Comparison of ENCODE assay signal across 15 cellular contexts in the genomic region with DNA sequence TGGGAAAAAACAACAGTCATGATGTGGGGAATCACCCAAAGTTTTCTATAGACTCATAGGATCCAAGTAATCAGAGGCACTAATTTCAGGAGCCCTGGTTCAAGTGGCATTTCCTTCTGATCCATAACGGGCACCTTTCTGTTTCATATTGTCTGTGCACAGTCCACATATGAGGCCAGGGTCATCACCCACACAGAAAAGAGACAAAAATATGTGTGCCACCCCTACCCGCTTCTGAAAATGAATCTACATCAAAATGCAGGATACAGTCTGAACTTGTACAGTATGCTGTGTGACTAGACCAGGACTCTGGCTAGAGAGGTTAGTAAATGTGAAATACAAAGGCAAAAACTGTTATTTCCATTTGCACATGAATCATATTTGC. TPM values are rescaled to one million over a fixed set of nuclear protein-coding genes. Genes with fewer than 3 reads are reported as not detected.
DNase-seq lines count a peak whose midpoint lies in the region; ATAC-seq and TF ChIP-seq lines count a peak whose summit lies in the region.
"Had no signal": no experiment of that assay in that cellular context is flagged by ENCODE, and none has a peak within 500 bp of the region (broad histone marks: within the 10 kb centered on the region; RNA-seq: fewer than 3 reads in every experiment).

No MANE protein-coding gene starts in this region.

- intact Hi-C loops in esophagus squamous epithelium (cut with DNase I), result no loop called here

- no peak for TF ChIP-seq POLR2A in Peyer's patch (IDR thresholded peaks at IDR 0.05)
- TF ChIP-seq POLR2A in esophagus squamous epithelium (IDR thresholded peaks at IDR 0.05), result no peak

- H3K9me3 Mint-ChIP-seq in activated CD8-positive, alpha-beta memory T cell treated with anti-CD3 and anti-CD28 coated beads, Interleukin-2, amount 10 ng/mL, durations not matched to agents 7 days and 5 days (ENCODE audit: low read depth), result no peaks in the 10 kb centered on the region
- H3K9me3 Mint-ChIP-seq in activated T-helper 17 cell treated with anti-CD3 and anti-CD28 coated beads, Interleukin-2, amount 50 U/mL, for 72 hours, result no peaks in the 10 kb centered on the region
- H3K9me3 Mint-ChIP-seq in osteocyte (ENCODE audit: unreplicated experiment), result no peaks in the 10 kb centered on the region
- H3K9me3 Mint-ChIP-seq: H9 had no signal

- H3K4me3 ChIP-seq in Peyer's patch (no peak overlapping the region), esophagus squamous epithelium (no peak overlapping the region)
- H3K4me3 ChIP-seq: lung had no signal

- H3K27me3 ChIP-seq in Peyer's patch, result no peaks in the 10 kb centered on the region
- H3K27me3 ChIP-seq in esophagus squamous epithelium, result no peaks in the 10 kb centered on the region

- H3K27ac Mint-ChIP-seq in activated CD8-positive, alpha-beta memory T cell treated with anti-CD3 and anti-CD28 coated beads, Interleukin-2, amount 10 ng/mL, durations not matched to agents 7 days and 5 days, result no peak overlapping the region
- peak overlapping the region; percentile 89 for H3K27ac Mint-ChIP-seq in activated T-helper 17 cell treated with anti-CD3 and anti-CD28 coated beads, Interleukin-2, amount 50 U/mL, for 72 hours
- peak overlapping the region; percentile 92 for H3K27ac Mint-ChIP-seq in osteocyte (ENCODE audit: unreplicated experiment)
- H3K27ac Mint-ChIP-seq: H9 had no signal

- no peaks in the 10 kb centered on the region for H3K4me1 ChIP-seq in Peyer's patch
- H3K4me1 ChIP-seq in esophagus squamous epithelium, result peaks cover 0 to 28% (median 0%) of the 10 kb centered on the region in 3 donors

- no peak for DNase-seq in activated CD8-positive, alpha-beta memory T cell treated with anti-CD3 and anti-CD28 coated beads, Interleukin-2, amount 10 ng/mL, durations not matched to agents 7 days and 5 days
- no peak for DNase-seq in activated CD8-positive, alpha-beta memory T cell treated with anti-CD3 and anti-CD28 coated beads, Interleukin-2, amount 50 U/mL, for 4 hours
- DNase-seq in osteocyte (ENCODE audit: extremely low spot score, unreplicated experiment), result no peak
- no peak for DNase-seq in Peyer's patch
- no peak for DNase-seq in esophagus squamous epithelium (lab: John Stamatoyannopoulos, UW)
- DNase-seq: ACHN; H9; NCI-H2029; NCI-H526 treated with DMSO at 0.1 percent for 48 hours; stimulated activated CD8-positive, alpha-beta memory T cell treated with anti-CD3 and anti-CD28 coated beads, Interleukin-4, amount 100 ng/mL, for 48 hours had no signal

- H3K9me3 ChIP-seq in Peyer's patch (no peaks in the 10 kb centered on the region), esophagus squamous epithelium (no peaks in the 10 kb centered on the region)

- H3K27ac ChIP-seq in Peyer's patch (no peak overlapping the region), esophagus squamous epithelium (no peak overlapping the region)

- H3K36me3 ChIP-seq in Peyer's patch, result no peaks in the 10 kb centered on the region
- no peaks in the 10 kb centered on the region for H3K36me3 ChIP-seq in esophagus squamous epithelium

- CTCF ChIA-PET in activated CD8-positive, alpha-beta memory T cell treated with anti-CD3 and anti-CD28 coated beads, Interleukin-2, amount 10 ng/mL, durations not matched to agents 7 days and 5 days (lab: Charles Lee), result interaction anchor here (1.3 kb wide), 1 partner anchor 17 kb away, joined by 3 read pairs; a partner anchor contains a TSS

- no peaks in the 10 kb centered on the region for H3K36me3 Mint-ChIP-seq in activated CD8-positive, alpha-beta memory T cell treated with anti-CD3 and anti-CD28 coated beads, Interleukin-2, amount 10 ng/mL, durations not matched to agents 7 days and 5 days
- no peaks in the 10 kb centered on the region for H3K36me3 Mint-ChIP-seq in activated T-helper 17 cell treated with anti-CD3 and anti-CD28 coated beads, Interleukin-2, amount 50 U/mL, for 72 hours (ENCODE audit: low read depth)
- no peaks in the 10 kb centered on the region for H3K36me3 Mint-ChIP-seq in osteocyte (ENCODE audit: unreplicated experiment)

- TF ChIP-seq CTCF in osteocyte (IDR thresholded peaks at IDR 0.05) (no peak), Peyer's patch (IDR thresholded peaks at IDR 0.05) (no peak), esophagus squamous epithelium (IDR thresholded peaks at IDR 0.05) (no peak)

- H3K4me3 Mint-ChIP-seq in activated CD8-positive, alpha-beta memory T cell treated with anti-CD3 and anti-CD28 coated beads, Interleukin-2, amount 10 ng/mL, durations not matched to agents 7 days and 5 days, result no peak overlapping the region
- peak overlapping the region; percentile 63 for H3K4me3 Mint-ChIP-seq in activated T-helper 17 cell treated with anti-CD3 and anti-CD28 coated beads, Interleukin-2, amount 50 U/mL, for 72 hours
- no peak overlapping the region for H3K4me3 Mint-ChIP-seq in osteocyte (ENCODE audit: unreplicated experiment)
- H3K4me3 Mint-ChIP-seq: H9 had no signal

- ATAC-seq in activated CD8-positive, alpha-beta memory T cell treated with anti-CD3 and anti-CD28 coated beads, Interleukin-2, amount 10 ng/mL, durations not matched to agents 7 days and 5 days, result peak; percentile 52
- ATAC-seq in GM18868 (IDR thresholded peaks at IDR 0.05; ENCODE audit: unreplicated experiment), result peak; percentile 45
- peak; percentile 93 for ATAC-seq in activated T-helper 17 cell treated with anti-CD3 and anti-CD28 coated beads, Interleukin-2, amount 50 U/mL, for 72 hours (replicated peaks)
- no peak for ATAC-seq in GM19328 (IDR thresholded peaks at IDR 0.05; ENCODE audit: unreplicated experiment)
- ATAC-seq: Panc1 had no signal

- WGBS in esophagus squamous epithelium, 2 donors, result 41 to 64% methylated on average over 2 of the region's 2 CpGs

- H3K4me1 Mint-ChIP-seq in activated CD8-positive, alpha-beta memory T cell treated with anti-CD3 and anti-CD28 coated beads, Interleukin-2, amount 10 ng/mL, durations not matched to agents 7 days and 5 days, result peaks cover 2% of the 10 kb centered on the region
- peaks cover 20% of the 10 kb centered on the region for H3K4me1 Mint-ChIP-seq in activated T-helper 17 cell treated with anti-CD3 and anti-CD28 coated beads, Interleukin-2, amount 50 U/mL, for 72 hours
- peaks cover 29% of the 10 kb centered on the region for H3K4me1 Mint-ChIP-seq in osteocyte (ENCODE audit: unreplicated experiment)
- H3K4me1 Mint-ChIP-seq: H9 had no signal

- no peaks in the 10 kb centered on the region for H3K27me3 Mint-ChIP-seq in activated CD8-positive, alpha-beta memory T cell treated with anti-CD3 and anti-CD28 coated beads, Interleukin-2, amount 10 ng/mL, durations not matched to agents 7 days and 5 days
- no peaks in the 10 kb centered on the region for H3K27me3 Mint-ChIP-seq in activated T-helper 17 cell treated with anti-CD3 and anti-CD28 coated beads, Interleukin-2, amount 50 U/mL, for 72 hours
- H3K27me3 Mint-ChIP-seq in osteocyte (ENCODE audit: unreplicated experiment), result no peaks in the 10 kb centered on the region

RNA-seq across cellular contexts. Expression of a gene that starts 17.4 kb away (rescaled TPM):
- 100 to 1,000 TPM in 1 of 2 experiments, 10 to 100 TPM in 1; 86.7 to 225 TPM for total RNA-seq in activated CD8-positive, alpha-beta memory T cell treated with anti-CD3 and anti-CD28 coated beads, Interleukin-2, amount 10 ng/mL, durations not matched to agents 7 days and 5 days
- 100 to 1,000 TPM; 254 to 663 TPM for total RNA-seq in activated T-helper 17 cell treated with anti-CD3 and anti-CD28 coated beads, Interleukin-2, amount 50 U/mL, for 72 hours
- total RNA-seq in osteocyte (12.0 and 17.4 TPM in 2 replicates), Peyer's patch (10 to 100 TPM; 19.3 to 66.8 (median 30.6) TPM), esophagus squamous epithelium (10 to 100 TPM in 1 of 4 donors, 1 to 10 TPM in 3; 4.2 to 21.7 (median 7.7) TPM)
